In the genomic region with DNA sequence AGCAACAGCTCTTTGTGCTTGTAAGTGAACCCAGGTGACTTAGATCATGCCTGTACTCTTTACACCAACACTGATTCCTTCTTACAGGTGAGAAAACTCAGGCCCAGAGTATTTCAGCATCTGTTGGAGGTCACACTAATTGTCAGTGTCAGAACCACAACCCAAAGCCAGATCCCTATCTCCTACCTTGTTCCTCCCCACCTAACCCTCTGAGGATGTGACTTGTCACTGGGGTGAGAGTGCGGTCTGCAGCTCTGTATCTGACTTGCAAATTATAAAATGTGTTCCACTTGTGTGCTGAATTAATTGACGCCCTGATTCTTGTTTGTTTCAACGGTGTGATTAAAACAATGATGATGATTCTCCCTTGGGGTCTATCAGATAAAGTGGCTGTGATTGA, we compare ENCODE assay signal across 25 cellular contexts.
A peak's percentile ranks its signal among the peaks of the same experiment; 100 is the strongest.
DNase-seq lines count a peak whose midpoint lies in the region; ATAC-seq, FAIRE-seq and TF ChIP-seq lines count a peak whose summit lies in the region.
"Had no signal": no experiment of that assay in that cellular context is flagged by ENCODE, and none has a peak within 500 bp of the region (broad histone marks: within the 10 kb centered on the region; RNA-seq: fewer than 3 reads in every experiment).

No MANE protein-coding gene starts in this region.

- no peak overlapping the region for H3K4ac ChIP-seq in H1 (replicated peaks; ENCODE audit: insufficient read length, low read depth, low read length)

- no peak for TF ChIP-seq POLR2A in H1 (IDR thresholded peaks at IDR 0.05; ENCODE audit: control extremely low read depth in 1 of 2, low read depth in 2 of 2, low read length in 2 of 2)

- H3K79me1 ChIP-seq in H1 (ENCODE audit: low read depth, low read length) = no peaks in the 10 kb centered on the region

- H2AFZ ChIP-seq in H1 (ENCODE audit: low read length) = no peak overlapping the region
- H2AFZ ChIP-seq: GM23248 had no signal

- peak; percentile 69 for FAIRE-seq in HTR-8/SVneo (lab: Jason Lieb, UNC)
- FAIRE-seq in H1 (lab: Jason Lieb, UNC) = no peak
- no peak for FAIRE-seq in pancreas (lab: Jason Lieb, UNC)
- FAIRE-seq: A204.1, D721Med, GM12878, GM19239 had no signal

- WGBS in H1 (ENCODE audit: extremely low coverage in 1 of 2, insufficient coverage in 1 of 2, insufficient read length in 1 of 2, insufficient replicate concordance in 2 of 2, low coverage in 1 of 2, low lambda C conversion rate in 2 of 2, missing lambda C conversion rate in 1 of 2), 2 experiments = 87% methylated on average over 3 of the region's 3 CpGs; no CpG with 5 or more reads in 1 of the 2 experiments
- WGBS in pancreas, 2 donors = 57 to 61% methylated on average over 3 of the region's 3 CpGs

- H4K8ac ChIP-seq in H1 (ENCODE audit: extremely low read depth, insufficient read depth, low read length) = no peak overlapping the region

- peaks cover 7% of the 10 kb centered on the region for H3K4me1 Mint-ChIP-seq in stimulated activated effector memory CD8-positive, alpha-beta T cell treated with anti-CD3 and anti-CD28 coated beads, Interleukin-12 subunit alpha, Interleukin-12 subunit beta, amount 100 ng/mL, for 72 hours
- H3K4me1 Mint-ChIP-seq: B cell had no signal

- H3K56ac ChIP-seq in H1 (replicated peaks; ENCODE audit: insufficient read length, low read depth, low read length) = no peak overlapping the region

- H2BK20ac ChIP-seq in H1 (ENCODE audit: low read length) = no peak overlapping the region

- no peak overlapping the region for H2BK5ac ChIP-seq in H1 (ENCODE audit: low read depth, low read length)

- no peak overlapping the region for H4K5ac ChIP-seq in H1 (ENCODE audit: insufficient read length, low read depth, low read length)

- H3K4me3 ChIP-seq in H1 (ENCODE audit: extremely low read depth in 1 of 4, insufficient read depth in 2 of 4, low read depth in 3 of 4, low read length in 4 of 4) = no peak overlapping the region
- no peak overlapping the region for H3K4me3 ChIP-seq in pancreas
- H3K4me3 ChIP-seq: BLaER1, GM12878, GM23248 had no signal

- intact Hi-C loops in pancreas (cut with DNase I) = no loop called here

- no peak overlapping the region for H3K9ac ChIP-seq in H1 (replicated peaks in 1 of 4; ENCODE audit: extremely low read depth in 1 of 4, low read depth in 3 of 4, low read length in 3 of 4)
- H3K9ac ChIP-seq: BLaER1, GM23248 had no signal

- no peak overlapping the region for H2BK12ac ChIP-seq in H1 (ENCODE audit: low read depth, low read length)

- H3K4me2 ChIP-seq in H1 (ENCODE audit: insufficient read depth in 1 of 2, low read depth in 2 of 2, low read length in 2 of 2) = no peak overlapping the region
- H3K4me2 ChIP-seq: BLaER1 had no signal

- CTCF ChIA-PET in H1 (lab: Charles Lee; ENCODE audit: partially characterized antibody) = interaction anchor here (0.5 to 1.4 kb wide), 4 partner anchors 11 to 51 kb away, joined by 3 read pairs; no protein-coding TSS in a partner anchor

- POLR2A ChIA-PET in H1 (lab: Charles Lee; ENCODE audit: partially characterized antibody) = interaction anchor here (0.7 kb wide), 1 partner anchor 262 kb away, joined by 3 read pairs; no protein-coding TSS in a partner anchor

- H3K23ac ChIP-seq in H1 (ENCODE audit: insufficient read length) = no peak overlapping the region

- no peaks in the 10 kb centered on the region for H3K79me2 ChIP-seq in H1 (ENCODE audit: control insufficient read depth in 1 of 2, insufficient read depth in 2 of 2, low read length in 2 of 2)

- no peak overlapping the region for H3K14ac ChIP-seq in H1 (ENCODE audit: insufficient read length)

- TF ChIP-seq RAD21 in H1 (IDR thresholded peaks at IDR 0.05 in 1 of 2, conservative IDR thresholded peaks at IDR 0.05 in 1 of 2; ENCODE audit: low read depth in 2 of 2, low read length in 2 of 2) = no peak

- peak; percentile 62 for ATAC-seq in stimulated activated effector memory CD8-positive, alpha-beta T cell treated with anti-CD3 and anti-CD28 coated beads, Interleukin-12 subunit alpha, Interleukin-12 subunit beta, amount 100 ng/mL, for 72 hours
- ATAC-seq in pancreas = no peak
- ATAC-seq: GM12878, HCT116 had no signal

- peak; percentile 33 for DNase-seq in NK-92 treated with Interleukin-12 subunit alpha and Interleukin-12 subunit beta, amount 100 ng/mL, for 24 hours (lab: John Stamatoyannopoulos, UW)
- no peak for DNase-seq in NK-92 (lab: John Stamatoyannopoulos, UW; ENCODE audit: unreplicated experiment)
- DNase-seq in HTR-8/SVneo (ENCODE audit: insufficient read length, low spot score) = no peak
- no peak for DNase-seq in H1 (ENCODE audit: low read depth in 1 of 2, low spot score in 2 of 2)
- no peak for DNase-seq in stimulated activated effector memory CD8-positive, alpha-beta T cell treated with anti-CD3 and anti-CD28 coated beads, Interleukin-12 subunit alpha, Interleukin-12 subunit beta, amount 100 ng/mL, for 72 hours (ENCODE audit: low spot score in 2 of 2)
- no peak for DNase-seq in UCSD-AML1 (lab: John Stamatoyannopoulos, UW; ENCODE audit: unreplicated experiment)
- DNase-seq in CD1c-positive myeloid dendritic cell (ENCODE audit: extremely low spot score) = no peak
- DNase-seq in pancreas = no peak
- DNase-seq: CD4-positive, alpha-beta T cell; CD8-positive, alpha-beta memory T cell; DMS 273 treated with DMSO at 0.1 percent for 48 hours; DMS79; EL; GDM1; GM23248; H9 had no signal

- H2BK120ac ChIP-seq in H1 (replicated peaks; ENCODE audit: low read depth, low read length) = no peak overlapping the region

- no peak overlapping the region for H3K27ac Mint-ChIP-seq in stimulated activated effector memory CD8-positive, alpha-beta T cell treated with anti-CD3 and anti-CD28 coated beads, Interleukin-12 subunit alpha, Interleukin-12 subunit beta, amount 100 ng/mL, for 72 hours
- H3K27ac Mint-ChIP-seq: B cell; CD4-positive, alpha-beta T cell; CD8-positive, alpha-beta memory T cell; H9 had no signal

- no peak overlapping the region for H4K91ac ChIP-seq in H1 (replicated peaks; ENCODE audit: insufficient read length, low read length)

- no peak overlapping the region for H3K27ac ChIP-seq in H1 (ENCODE audit: low read depth, low read length)
- H3K27ac ChIP-seq in pancreas = no peak overlapping the region
- H3K27ac ChIP-seq: 22Rv1, BLaER1, C4-2B, GM23248 had no signal

- TF ChIP-seq CTCF in H1 (IDR thresholded peaks at IDR 0.05; ENCODE audit: control extremely low read depth in 1 of 3, insufficient read depth in 1 of 3, low read depth in 1 of 3, low read length in 3 of 3) = no peak
- TF ChIP-seq CTCF in pancreas (IDR thresholded peaks at IDR 0.05) = no peak

- peaks cover 5 to 9% of the 10 kb centered on the region in 2 experiments; a peak in 3 of 4 replicates for H3K9me3 ChIP-seq in H1 (ENCODE audit: insufficient read depth in 2 of 2, low read depth in 1 of 2, low read length in 1 of 2)
- H3K9me3 ChIP-seq in pancreas = no peaks in the 10 kb centered on the region

- H3K36me3 ChIP-seq in H1 (ENCODE audit: control insufficient read depth in 2 of 4, insufficient read depth in 4 of 4, low read length in 3 of 4) = no peaks in the 10 kb centered on the region
- no peaks in the 10 kb centered on the region for H3K36me3 ChIP-seq in pancreas
- H3K36me3 ChIP-seq: BLaER1 had no signal

- H3K23me2 ChIP-seq in H1 (ENCODE audit: low read depth, low read length) = no peaks in the 10 kb centered on the region

- H4K20me1 ChIP-seq in H1 (replicated peaks in 1 of 2; ENCODE audit: control insufficient read depth in 1 of 2, insufficient read depth in 2 of 2, low read length in 2 of 2) = no peaks in the 10 kb centered on the region
- H4K20me1 ChIP-seq: BLaER1 had no signal

- no peak overlapping the region for H2BK15ac ChIP-seq in H1 (ENCODE audit: low read length)

- TF ChIP-seq EP300 in H1 (IDR thresholded peaks at IDR 0.05; ENCODE audit: borderline replicate concordance in 1 of 2, low read depth in 2 of 2, low read length in 2 of 2) = no peak

- H3K27me3 ChIP-seq in H1 (replicated peaks in 1 of 4; ENCODE audit: control insufficient read depth in 3 of 4, extremely low read depth in 1 of 4, insufficient read depth in 3 of 4, low read length in 3 of 4) (no peaks in the 10 kb centered on the region), pancreas (no peaks in the 10 kb centered on the region)
- H3K27me3 ChIP-seq: BLaER1 had no signal

- H3K4me1 ChIP-seq in H1 (replicated peaks in 1 of 4; ENCODE audit: control insufficient read depth in 3 of 4, insufficient read depth in 4 of 4, low read length in 3 of 4) (peaks cover 0 to 15% (median 6%) of the 10 kb centered on the region in 4 experiments; a peak in 2 of 7 replicates), pancreas (no peaks in the 10 kb centered on the region)

- no peak overlapping the region for H3K18ac ChIP-seq in H1 (ENCODE audit: extremely low read depth, low read length)

- H3K9me3 Mint-ChIP-seq in stimulated activated effector memory CD8-positive, alpha-beta T cell treated with anti-CD3 and anti-CD28 coated beads, Interleukin-12 subunit alpha, Interleukin-12 subunit beta, amount 100 ng/mL, for 72 hours = no peaks in the 10 kb centered on the region
- H3K9me3 Mint-ChIP-seq: CD4-positive, alpha-beta T cell; CD8-positive, alpha-beta memory T cell had no signal

- H2AK5ac ChIP-seq in H1 (ENCODE audit: low read depth, low read length) = 0 out of 2 replicates have a peak overlapping the region, but pooled peaks have one; percentile 39

- H3K4me3 Mint-ChIP-seq in stimulated activated effector memory CD8-positive, alpha-beta T cell treated with anti-CD3 and anti-CD28 coated beads, Interleukin-12 subunit alpha, Interleukin-12 subunit beta, amount 100 ng/mL, for 72 hours = no peak overlapping the region
- H3K4me3 Mint-ChIP-seq: B cell; CD4-positive, alpha-beta T cell; CD8-positive, alpha-beta memory T cell; H9 had no signal

- no peaks in the 10 kb centered on the region for H3K36me3 Mint-ChIP-seq in stimulated activated effector memory CD8-positive, alpha-beta T cell treated with anti-CD3 and anti-CD28 coated beads, Interleukin-12 subunit alpha, Interleukin-12 subunit beta, amount 100 ng/mL, for 72 hours
- H3K36me3 Mint-ChIP-seq: CD8-positive, alpha-beta memory T cell had no signal

TF ChIP-seq in H1, 55 proteins besides CTCF, POLR2A, EP300 and RAD21 (continues in another document):
- no peak for TF ChIP-seq SIRT6 (IDR thresholded peaks at IDR 0.05; ENCODE audit: low read length)
- no peak for TF ChIP-seq RXRA (IDR thresholded peaks at IDR 0.05; ENCODE audit: insufficient read depth, low read depth, low read length)
- no peak for TF ChIP-seq POU5F1 (IDR thresholded peaks at IDR 0.05; ENCODE audit: low read depth, low read length)
- TF ChIP-seq POLR2AphosphoS5 (IDR thresholded peaks at IDR 0.05; ENCODE audit: low read depth, low read length) = no peak
- TF ChIP-seq RNF2 (IDR thresholded peaks at IDR 0.05; ENCODE audit: borderline replicate concordance, low read depth, low read length, missing control alignments, poor library complexity, severe bottlenecking) = no peak
- no peak for TF ChIP-seq CEBPB (IDR thresholded peaks at IDR 0.05; ENCODE audit: low read depth, low read length)
- no peak for TF ChIP-seq CHD1 (IDR thresholded peaks at IDR 0.05; ENCODE audit: low read depth, low read length)
- TF ChIP-seq GABPA (IDR thresholded peaks at IDR 0.05; ENCODE audit: borderline replicate concordance, insufficient read depth, low read length) = no peak
- no peak for TF ChIP-seq TCF12 (IDR thresholded peaks at IDR 0.05; ENCODE audit: low read depth, low read length)
- no peak for TF ChIP-seq GTF2F1 (IDR thresholded peaks at IDR 0.05; ENCODE audit: borderline replicate concordance, low read depth, low read length)
